ENCODE assay signal across 29 cellular contexts in genomic region chr1:203145321-203146041, GRCh38. TPM values are rescaled to one million over a fixed set of nuclear protein-coding genes. Genes with fewer than 3 reads are reported as not detected.
DNase-seq lines count a peak whose midpoint lies in the region.
"Had no signal": no experiment of that assay in that cellular context is flagged by ENCODE, and none has a peak within 500 bp of the region (broad histone marks: within the 10 kb centered on the region; RNA-seq: fewer than 3 reads in every experiment).

No MANE protein-coding gene starts in this region.

- no peak overlapping the region for H2AFZ ChIP-seq in trophoblast cell (ENCODE audit: insufficient read depth, low read length, poor library complexity)
- H2AFZ ChIP-seq: GM23248 had no signal

- H3K79me1 ChIP-seq in trophoblast cell (ENCODE audit: low read length): no peaks in the 10 kb centered on the region

- H4K20me1 ChIP-seq in BLaER1 treated with 17β-estradiol and CSF1 and Interleukin-3, amounts not matched to agents 10 nM and 100 nM: no peaks in the 10 kb centered on the region

- no CpG with 5 or more reads among the region's 13 CpGs for WGBS in trophoblast cell (ENCODE audit: extremely low coverage, insufficient coverage, insufficient read length)

- no peak overlapping the region for H3K4me3 ChIP-seq in BLaER1 treated with 17β-estradiol and CSF1 and Interleukin-3, amounts not matched to agents 10 nM and 100 nM
- H3K4me3 ChIP-seq in trophoblast cell (ENCODE audit: low read depth, low read length): no peak overlapping the region
- H3K4me3 ChIP-seq: GM23248, psoas muscle, sigmoid colon, thyroid gland had no signal

- no peak overlapping the region for H4K8ac ChIP-seq in trophoblast cell (ENCODE audit: low read depth, low read length)

- H3K23ac ChIP-seq in trophoblast cell (ENCODE audit: low read length): no peak overlapping the region

- H3K9me3 ChIP-seq in BLaER1 treated with 17β-estradiol and CSF1 and Interleukin-3, amounts not matched to agents 10 nM and 100 nM (replicated peaks in 1 of 11): peaks cover 0 to 5% (median 0%) of the 10 kb centered on the region in 11 experiments; a peak in 1 of 22 replicates
- peaks cover 2% of the 10 kb centered on the region for H3K9me3 ChIP-seq in trophoblast cell (ENCODE audit: insufficient read depth, low read depth, low read length)
- H3K9me3 ChIP-seq: psoas muscle, sigmoid colon, thyroid gland had no signal

- H3K14ac ChIP-seq in trophoblast cell (ENCODE audit: low read length): no peak overlapping the region

- peak overlapping the region in 2 of 11 experiments; percentile 11 to 35; a peak in 2 of 22 replicates for H3K9ac ChIP-seq in BLaER1 treated with 17β-estradiol and CSF1 and Interleukin-3, amounts not matched to agents 10 nM and 100 nM
- H3K9ac ChIP-seq in trophoblast cell (ENCODE audit: low read length): no peak overlapping the region
- H3K9ac ChIP-seq: GM23248 had no signal

- peak overlapping the region; percentile 21 for H2BK12ac ChIP-seq in trophoblast cell (ENCODE audit: low read length)

- H2BK120ac ChIP-seq in trophoblast cell (ENCODE audit: insufficient read depth, low read length, poor library complexity): no peak overlapping the region

- H4K12ac ChIP-seq in trophoblast cell (ENCODE audit: low read depth, low read length): no peak overlapping the region

- no peak overlapping the region for H4K91ac ChIP-seq in trophoblast cell (ENCODE audit: low read depth, low read length)

- H2AK5ac ChIP-seq in trophoblast cell (ENCODE audit: low read length): no peak overlapping the region

- peak; percentile 42 for DNase-seq in RPMI7951 (ENCODE audit: low read depth)
- DNase-seq in trophoblast cell: no peak
- no peak for DNase-seq in A172 (ENCODE audit: low spot score)
- no peak for DNase-seq in activated T-cell treated with anti-CD3 and anti-CD28 coated beads for 4 hours
- no peak for DNase-seq in stimulated activated CD4-positive, alpha-beta T cell treated with anti-CD3 and anti-CD28 coated beads, Interleukin-15, amount 100 ng/mL, for 24 hours
- DNase-seq: activated CD4-positive, alpha-beta T cell treated with anti-CD3 and anti-CD28 coated beads, Interleukin-2, amount 10 ng/mL, durations not matched to agents 24 days and 14 days; activated naive CD8-positive, alpha-beta T cell treated with anti-CD3 and anti-CD28 coated beads, Interleukin-2, amount 50 U/mL, for 24 hours; activated T-cell treated with anti-CD3 and anti-CD28 coated beads, Interleukin-2, amount 50 U/mL, for 24 hours; effector memory CD4-positive, alpha-beta T cell; KBM-7; NCI-H1417; NCI-H2081 treated with DMSO at 0.1 percent for 48 hours; NCI-H446; OCI-M1; psoas muscle; sigmoid colon; stimulated activated naive CD4-positive, alpha-beta T cell had no signal

- peak overlapping the region in 3 of 11 experiments; percentile 22 to 40 (median 22); a peak in 2 of 22 replicates for H3K27ac ChIP-seq in BLaER1 treated with 17β-estradiol and CSF1 and Interleukin-3, amounts not matched to agents 10 nM and 100 nM
- H3K27ac ChIP-seq in layer of hippocampus (ENCODE audit: low read depth, low read length) (peak overlapping the region; percentile 83), trophoblast cell (ENCODE audit: low read depth, low read length) (no peak overlapping the region)
- H3K27ac ChIP-seq: GM23248, psoas muscle, sigmoid colon, thyroid gland had no signal

- H2BK5ac ChIP-seq in trophoblast cell (ENCODE audit: low read depth, low read length, poor library complexity): no peak overlapping the region

- no peak overlapping the region for H3K4ac ChIP-seq in trophoblast cell (ENCODE audit: low read depth, low read length)

- 0 out of 22 replicates have a peak, but pooled peaks cover 0 to 5% (median 0%) of the 10 kb centered on the region in 11 experiments for H3K27me3 ChIP-seq in BLaER1 treated with 17β-estradiol and CSF1 and Interleukin-3, amounts not matched to agents 10 nM and 100 nM
- H3K27me3 ChIP-seq in layer of hippocampus (ENCODE audit: control insufficient read depth, insufficient read depth, low read length) (no peaks in the 10 kb centered on the region), trophoblast cell (ENCODE audit: insufficient read depth, low read length) (no peaks in the 10 kb centered on the region)
- H3K27me3 ChIP-seq: sigmoid colon, thyroid gland had no signal

- H3K79me2 ChIP-seq in trophoblast cell (ENCODE audit: control insufficient read depth, insufficient read depth, low read length, poor library complexity): no peaks in the 10 kb centered on the region

- H3K4me1 ChIP-seq in BLaER1 treated with 17β-estradiol and CSF1 and Interleukin-3, amounts not matched to agents 10 nM and 100 nM: peaks cover 52 to 100% (median 98%) of the 10 kb centered on the region in 10 experiments
- H3K4me1 ChIP-seq in trophoblast cell (ENCODE audit: control insufficient read depth in 1 of 2, insufficient read depth in 2 of 2, low read length in 2 of 2): peaks cover 9 to 12% of the 10 kb centered on the region in 2 experiments
- H3K4me1 ChIP-seq: psoas muscle, sigmoid colon, thyroid gland had no signal

- peak overlapping the region; percentile 47 to 93 (median 69) for H3K4me2 ChIP-seq in BLaER1 treated with 17β-estradiol and CSF1 and Interleukin-3, amounts not matched to agents 10 nM and 100 nM
- no peak overlapping the region for H3K4me2 ChIP-seq in trophoblast cell (ENCODE audit: low read length)

- no peak overlapping the region for H3K18ac ChIP-seq in trophoblast cell (ENCODE audit: low read length)

- H3K36me3 ChIP-seq in BLaER1 treated with 17β-estradiol and CSF1 and Interleukin-3, amounts not matched to agents 10 nM and 100 nM: no peaks in the 10 kb centered on the region
- H3K36me3 ChIP-seq in trophoblast cell (ENCODE audit: control insufficient read depth in 1 of 2, insufficient read depth in 2 of 2, low read length in 2 of 2): no peaks in the 10 kb centered on the region
- H3K36me3 ChIP-seq: sigmoid colon, thyroid gland had no signal

RNA-seq across cellular contexts. Expression of gene ADORA1, which starts 18.0 kb away (rescaled TPM):
- total RNA-seq in RPMI7951 (2014; rRNA removed; shearing (Covaris generic)): 15.0 and 16.6 TPM in 2 replicates
- 1.3 and 1.4 TPM in 2 replicates for polyA plus RNA-seq in trophoblast cell (2013)
- total RNA-seq in A172 (2014; rRNA removed; shearing (Covaris generic)): 21.1 and 30.6 TPM in 2 replicates
- total RNA-seq: activated CD4-positive, alpha-beta T cell treated with anti-CD3 and anti-CD28 coated beads, Interleukin-2, amount 10 ng/mL, durations not matched to agents 24 days and 14 days; activated CD8-positive, alpha-beta memory T cell treated with anti-CD3 and anti-CD28 coated beads for 36 hours had no signal

RNA-seq across cellular contexts. Expression of gene MYBPH, which starts 30.1 kb away (rescaled TPM):
- 0.48 and 1.4 TPM in 2 replicates for total RNA-seq in RPMI7951 (2014; rRNA removed; shearing (Covaris generic))
- polyA plus RNA-seq in trophoblast cell (2013): not detected in 2 replicates
- 0.36 and 0.38 TPM in 2 replicates for total RNA-seq in A172 (2014; rRNA removed; shearing (Covaris generic))
- total RNA-seq: activated CD4-positive, alpha-beta T cell treated with anti-CD3 and anti-CD28 coated beads, Interleukin-2, amount 10 ng/mL, durations not matched to agents 24 days and 14 days; activated CD8-positive, alpha-beta memory T cell treated with anti-CD3 and anti-CD28 coated beads for 36 hours; Daoy; lower leg skin; neural crest cell; Right ventricle myocardium inferior; sigmoid colon had no signal
- polyA plus RNA-seq: esophagus, sigmoid colon had no signal

RNA-seq across cellular contexts. Expression of gene CHI3L1, which starts 41.0 kb away (rescaled TPM):
- not detected in 2 replicates for total RNA-seq in RPMI7951 (2014; rRNA removed; shearing (Covaris generic))
- not detected in 2 replicates for polyA plus RNA-seq in trophoblast cell (2013)
- total RNA-seq in A172 (2014; rRNA removed; shearing (Covaris generic)): 0.24 and 3.3 TPM in 2 replicates
- total RNA-seq: activated CD4-positive, alpha-beta T cell treated with anti-CD3 and anti-CD28 coated beads, Interleukin-2, amount 10 ng/mL, durations not matched to agents 24 days and 14 days; activated CD8-positive, alpha-beta memory T cell treated with anti-CD3 and anti-CD28 coated beads for 36 hours; Daoy; neural crest cell had no signal

RNA-seq across cellular contexts. Expression of gene MYOG, which starts 59.7 kb away (rescaled TPM):
- not detected in 2 replicates for total RNA-seq in RPMI7951 (2014; rRNA removed; shearing (Covaris generic))
- not detected in 2 replicates for polyA plus RNA-seq in trophoblast cell (2013)
- total RNA-seq in A172 (2014; rRNA removed; shearing (Covaris generic)): not detected in 2 replicates
- total RNA-seq: activated CD4-positive, alpha-beta T cell treated with anti-CD3 and anti-CD28 coated beads, Interleukin-2, amount 10 ng/mL, durations not matched to agents 24 days and 14 days; activated CD8-positive, alpha-beta memory T cell treated with anti-CD3 and anti-CD28 coated beads for 36 hours; Daoy; fibroblast of villous mesenchyme; GM23248; lower leg skin; neural crest cell; Right ventricle myocardium inferior; sigmoid colon; thyroid gland had no signal
- polyA plus RNA-seq: CD14-positive monocyte, esophagus, GM23248, sigmoid colon had no signal
